Comparison of ENCODE assay signal across 12 cellular contexts in the genomic region with DNA sequence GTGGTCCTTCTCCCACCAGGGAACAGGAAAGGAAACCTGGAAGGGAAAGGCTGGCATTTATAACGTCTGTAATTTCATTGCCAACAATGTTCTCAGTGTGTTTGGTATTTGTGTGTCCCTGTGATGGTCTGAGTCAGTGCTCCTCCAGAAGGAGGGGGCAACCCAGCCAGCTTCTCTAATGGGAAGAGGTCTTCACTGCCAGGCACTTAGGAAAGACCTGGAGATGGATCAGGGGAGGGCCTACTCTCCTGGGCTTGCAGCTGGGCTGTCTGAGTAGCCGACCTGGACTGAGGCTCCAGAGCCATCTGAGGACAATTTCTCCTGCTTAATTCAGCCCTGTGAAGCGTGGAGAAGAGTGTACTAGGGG. TPM values are rescaled to one million over a fixed set of nuclear protein-coding genes. Genes with fewer than 3 reads are reported as not detected.
DNase-seq lines count a peak whose midpoint lies in the region; ATAC-seq and TF ChIP-seq lines count a peak whose summit lies in the region.
"Had no signal": no experiment of that assay in that cellular context is flagged by ENCODE, and none has a peak within 500 bp of the region (broad histone marks: within the 10 kb centered on the region; RNA-seq: fewer than 3 reads in every experiment).

No MANE protein-coding gene starts in this region.

- DNase-seq in HFFc6 (peak; percentile 47), body of pancreas (peak in 1 of 4 donors; percentile 12), islet precursor cell (peak; percentile 73), stromal cell of bone marrow (ENCODE audit: low read depth) (peak; percentile 52), NCI-H345 treated with DMSO at 0.1 percent for 48 hours (lab: John Stamatoyannopoulos, UW; ENCODE audit: unreplicated experiment) (no peak), T1000 (lab: John Stamatoyannopoulos, UW) (no peak), NCI-H1105 treated with DMSO at 0.1 percent for 48 hours (lab: John Stamatoyannopoulos, UW) (no peak)
- DNase-seq in activated CD8-positive, alpha-beta memory T cell treated with anti-CD3 and anti-CD28 coated beads for 24 hours, result no peak
- DNase-seq: activated CD4-positive, CD25-positive, alpha-beta regulatory T cell; activated naive CD4-positive, alpha-beta T cell treated with anti-CD3 and anti-CD28 coated beads, Interleukin-2, amount 50 U/mL, for 16 hours; KBM-7 had no signal

- no peaks in the 10 kb centered on the region for H3K9me3 ChIP-seq in body of pancreas

- H3K4me1 ChIP-seq in body of pancreas, result no peaks in the 10 kb centered on the region

- H3K4me3 Mint-ChIP-seq in HFFc6, result no peak overlapping the region
- H3K4me3 Mint-ChIP-seq: natural killer cell treated with Interleukin-12 subunit alpha and Interleukin-12 subunit beta and Interleukin-15 and Interleukin-18, amount 100 ng/mL, for 72 hours had no signal

- H3K27me3 ChIP-seq in body of pancreas, result no peaks in the 10 kb centered on the region

- H3K27ac Mint-ChIP-seq in HFFc6, result no peak overlapping the region
- H3K27ac Mint-ChIP-seq: natural killer cell treated with Interleukin-12 subunit alpha and Interleukin-12 subunit beta and Interleukin-15 and Interleukin-18, amount 100 ng/mL, for 72 hours had no signal

- ATAC-seq in body of pancreas, result peak; percentile 47
- ATAC-seq: natural killer cell treated with Interleukin-12 subunit alpha and Interleukin-12 subunit beta and Interleukin-15 and Interleukin-18, amount 100 ng/mL, for 72 hours had no signal

- intact Hi-C loops in body of pancreas (cut with DNase I), result no loop called here

- 57 to 61% methylated on average over 3 of the region's 3 CpGs for WGBS in body of pancreas, 2 donors

- no peak overlapping the region for H3K4me3 ChIP-seq in body of pancreas

- no peaks in the 10 kb centered on the region for H3K36me3 Mint-ChIP-seq in HFFc6 (ENCODE audit: low read depth)
- H3K36me3 Mint-ChIP-seq: natural killer cell treated with Interleukin-12 subunit alpha and Interleukin-12 subunit beta and Interleukin-15 and Interleukin-18, amount 100 ng/mL, for 72 hours had no signal

- TF ChIP-seq POLR2A in body of pancreas (IDR thresholded peaks at IDR 0.05), result no peak

- H3K27me3 Mint-ChIP-seq in HFFc6 (ENCODE audit: insufficient read depth), result peaks cover 28% of the 10 kb centered on the region

- TF ChIP-seq CTCF in HFFc6 (IDR thresholded peaks at IDR 0.05) (no peak), body of pancreas (IDR thresholded peaks at IDR 0.05) (no peak)

- peaks cover 6% of the 10 kb centered on the region; the same call in 1 of the 2 replicates for H3K4me1 Mint-ChIP-seq in HFFc6 (ENCODE audit: low read depth)

- H3K36me3 ChIP-seq in body of pancreas (replicated peaks in 1 of 2; ENCODE audit: insufficient read depth in 1 of 2, low read depth in 2 of 2), result no peaks in the 10 kb centered on the region

- H3K27ac ChIP-seq in body of pancreas, result no peak overlapping the region

- no peaks in the 10 kb centered on the region for H3K9me3 Mint-ChIP-seq in HFFc6
- H3K9me3 Mint-ChIP-seq: natural killer cell treated with Interleukin-12 subunit alpha and Interleukin-12 subunit beta and Interleukin-15 and Interleukin-18, amount 100 ng/mL, for 72 hours had no signal

RNA-seq across cellular contexts. Expression of a gene that starts 42.2 kb away (rescaled TPM):
- total RNA-seq in HFFc6 (2021; fragmentation: NEBNext Ultra II Directional; extraction: Animal tissue kit (Norgen Biotek cat#: 25700)), result 100 to 1,000 TPM; 221 to 287 (median 268) TPM
- total RNA-seq in body of pancreas, result 10 to 100 TPM; 35.5 to 64.6 TPM

RNA-seq across cellular contexts. Expression of a gene that starts 42.6 kb away (rescaled TPM):
- 10 to 100 TPM; 58.8 to 88.5 (median 73.3) TPM for total RNA-seq in HFFc6 (2021; fragmentation: NEBNext Ultra II Directional; extraction: Animal tissue kit (Norgen Biotek cat#: 25700))
- total RNA-seq in body of pancreas, result 10 to 100 TPM; 36.3 to 38.2 TPM

Comparison
In these comparisons a context has a peak if more than half of its experiments do, and no peak if none do; other contexts are left out.
1. DNase-seq: peak in HFFc6 (single experiment), islet precursor cell (single experiment) and stromal cell of bone marrow (single experiment); none in NCI-H345 treated with DMSO at 0.1 percent for 48 hours (single experiment), activated CD8-positive, alpha-beta memory T cell treated with anti-CD3 and anti-CD28 coated beads for 24 hours (single experiment), T1000 (single experiment) and NCI-H1105 treated with DMSO at 0.1 percent for 48 hours (single experiment).